8 cellular contexts compared by ENCODE assay signal in the genomic region with DNA sequence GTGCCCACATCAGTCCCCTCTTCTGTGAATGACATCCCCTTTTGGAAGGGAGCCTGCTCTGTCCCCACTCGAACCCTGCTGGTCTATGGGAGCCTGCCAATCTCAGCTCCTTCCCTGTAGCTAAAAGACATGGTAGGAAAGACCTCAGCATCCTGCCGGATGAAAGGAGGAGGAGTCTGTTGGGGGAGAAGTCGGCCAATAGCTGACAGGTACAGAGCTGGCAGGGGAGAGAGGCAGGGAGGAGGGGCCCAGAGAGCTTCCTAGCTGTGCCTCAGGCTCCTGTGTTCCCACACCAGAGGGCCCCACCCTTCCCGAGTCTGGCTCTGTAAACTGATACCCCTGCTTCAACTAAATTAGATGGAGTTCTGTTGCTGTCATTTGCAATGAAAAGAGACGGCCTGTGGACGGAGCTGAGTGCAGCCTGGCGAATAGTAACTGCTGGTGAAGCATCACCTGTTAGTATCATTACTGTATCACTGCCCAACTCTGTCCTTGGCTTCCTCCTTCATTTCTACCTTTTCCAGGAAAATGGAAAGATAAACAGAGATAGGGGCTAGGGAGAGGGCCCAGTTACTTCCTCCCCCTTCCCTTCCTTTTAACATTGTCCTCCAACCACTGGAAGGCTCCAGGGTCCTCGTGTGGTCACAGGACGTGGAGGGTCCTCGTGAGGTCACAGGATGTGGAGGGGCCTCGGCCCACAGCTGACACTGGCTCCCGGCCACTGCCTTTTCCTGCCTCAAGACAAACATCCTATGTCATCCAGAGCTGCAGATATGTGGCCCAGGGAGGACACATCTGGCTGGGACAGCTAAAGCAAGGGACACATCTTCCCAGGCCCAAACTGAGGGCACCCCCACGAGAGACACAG. TPM values are rescaled to one million over a fixed set of nuclear protein-coding genes. Genes with fewer than 3 reads are reported as not detected.
DNase-seq lines count a peak whose midpoint lies in the region; ATAC-seq and TF ChIP-seq lines count a peak whose summit lies in the region.

No MANE protein-coding gene starts in this region.

- no peak overlapping the region for H3K4me3 ChIP-seq in HAP-1
- no peak overlapping the region for H3K4me3 ChIP-seq in endocrine pancreas (ENCODE audit: control insufficient read depth, insufficient read depth, low read length)
- H3K4me3 ChIP-seq in ovary: no peak overlapping the region
- no peak overlapping the region for H3K4me3 ChIP-seq in CD8-positive, alpha-beta memory T cell (ENCODE audit: low read length)

- H3K9me3 ChIP-seq in HAP-1: no peaks in the 10 kb centered on the region
- H3K9me3 ChIP-seq in endocrine pancreas (ENCODE audit: control insufficient read depth, low read length): no peaks in the 10 kb centered on the region
- no peaks in the 10 kb centered on the region for H3K9me3 ChIP-seq in ovary
- no peaks in the 10 kb centered on the region for H3K9me3 ChIP-seq in CD8-positive, alpha-beta memory T cell (ENCODE audit: low read length)

- H3K4me1 Mint-ChIP-seq in CD8-positive, alpha-beta memory T cell: no peaks in the 10 kb centered on the region

- in situ Hi-C loops in HAP-1 (cut with MboI; ENCODE audit: low sequenced_read_pairs): no loop called here

- no peak for TF ChIP-seq CTCF in ovary (IDR thresholded peaks at IDR 0.05)

- 36 to 39% (median 38%) methylated on average over 13 of the region's 13 CpGs for WGBS in ovary, 3 donors

- H3K9me3 Mint-ChIP-seq in CD8-positive, alpha-beta memory T cell: no peaks in the 10 kb centered on the region

- TF ChIP-seq EP300 in ovary (IDR thresholded peaks at IDR 0.05): no peak

- intact Hi-C loops in ovary (cut with DNase I): no loop called here

- peaks cover 51% of the 10 kb centered on the region for H3K4me1 ChIP-seq in HAP-1
- H3K4me1 ChIP-seq in endocrine pancreas (ENCODE audit: control insufficient read depth, insufficient read depth, low read length): no peaks in the 10 kb centered on the region
- H3K4me1 ChIP-seq in ovary (ENCODE audit: insufficient read depth): peaks cover 41% of the 10 kb centered on the region
- H3K4me1 ChIP-seq in CD8-positive, alpha-beta memory T cell (ENCODE audit: insufficient read depth, low read length): no peaks in the 10 kb centered on the region

- H3K36me3 Mint-ChIP-seq in CD8-positive, alpha-beta memory T cell: peaks cover 0 to 2% (median 0%) of the 10 kb centered on the region in 3 donors

- H3K36me3 ChIP-seq in HAP-1 (replicated peaks) (no peaks in the 10 kb centered on the region; the same call in 1 of the 2 replicates), endocrine pancreas (ENCODE audit: control insufficient read depth, insufficient read depth, low read length) (no peaks in the 10 kb centered on the region), ovary (no peaks in the 10 kb centered on the region)
- H3K36me3 ChIP-seq in CD8-positive, alpha-beta memory T cell (ENCODE audit: insufficient read depth, low read length): no peaks in the 10 kb centered on the region

- H3K9ac ChIP-seq in endocrine pancreas (ENCODE audit: control insufficient read depth, insufficient read depth, low read length): peak overlapping the region; percentile 23

- no peak for TF ChIP-seq POLR2A in ovary (IDR thresholded peaks at IDR 0.05)

- H3K27ac Mint-ChIP-seq in CD8-positive, alpha-beta memory T cell: peak overlapping the region in 2 of 8 donors; percentile 61 to 70

- no peak for ATAC-seq in GM18502 (IDR thresholded peaks at IDR 0.05; ENCODE audit: poor library complexity, unreplicated experiment)

- CTCF ChIA-PET in CD8-positive, alpha-beta memory T cell (lab: Charles Lee): interaction anchor here (1.4 kb wide), 1 partner anchor 85 kb away, joined by 4 read pairs; no protein-coding TSS in a partner anchor

- DNase-seq in HAP-1 (ENCODE audit: low spot score in 2 of 2): peak; percentile 90 to 92
- DNase-seq in NCI-H524 treated with DMSO at 0.1 percent for 48 hours (lab: John Stamatoyannopoulos, UW): peak; percentile 47
- DNase-seq in ovary: peak in 3 of 5 donors; percentile 38 to 56 (median 42)
- DNase-seq in HK-2 (ENCODE audit: unreplicated experiment): no peak
- no peak for DNase-seq in CD8-positive, alpha-beta memory T cell
- no peak for DNase-seq in activated naive CD4-positive, alpha-beta T cell treated with Interleukin-2 at 50 U/mL for 16 hours

- H3K27me3 Mint-ChIP-seq in CD8-positive, alpha-beta memory T cell: peaks cover 3 to 19% of the 10 kb centered on the region in 2 donors

- no peak overlapping the region for H3K4me3 Mint-ChIP-seq in CD8-positive, alpha-beta memory T cell

- POLR2A ChIA-PET in CD8-positive, alpha-beta memory T cell (lab: Charles Lee): interaction anchor here (0.7 kb wide), 1 partner anchor 195 kb away, joined by 3 read pairs; no protein-coding TSS in a partner anchor

- H3K27ac ChIP-seq in ovary: peak overlapping the region in 1 of 2 donors; percentile 4
- H3K27ac ChIP-seq in CD8-positive, alpha-beta memory T cell (ENCODE audit: low read depth, low read length): no peak overlapping the region

- H3K27me3 ChIP-seq in HAP-1 (ENCODE audit: low read depth) (no peaks in the 10 kb centered on the region), endocrine pancreas (ENCODE audit: control insufficient read depth, insufficient read depth, low read length) (no peaks in the 10 kb centered on the region), ovary (no peaks in the 10 kb centered on the region)
- H3K27me3 ChIP-seq in CD8-positive, alpha-beta memory T cell (ENCODE audit: insufficient read depth, low read length, poor library complexity, severe bottlenecking): no peaks in the 10 kb centered on the region

RNA-seq across cellular contexts. Expression of a gene that starts 15.1 kb away (rescaled TPM):
- 100 to 1,000 TPM; 119 to 322 (median 264) TPM for total RNA-seq in ovary
- 100 to 1,000 TPM; 256 to 445 TPM for polyA plus RNA-seq in ovary
- under 1 TPM in 1 of 2 experiments, not detected in 1; 0.11 TPM for total RNA-seq in CD8-positive, alpha-beta memory T cell
- not detected for polyA plus RNA-seq in CD8-positive, alpha-beta memory T cell

RNA-seq across cellular contexts. Expression of a gene that starts 36.8 kb away (rescaled TPM):
- total RNA-seq in ovary: 10 to 100 TPM in 5 of 7 donors, 1 to 10 TPM in 2; 3.2 to 23.1 (median 14.7) TPM
- polyA plus RNA-seq in ovary: 1 to 10 TPM; 1.7 to 5.0 TPM
- total RNA-seq in CD8-positive, alpha-beta memory T cell: 1 to 10 TPM; 5.4 to 8.0 TPM
- 67.9 TPM for polyA plus RNA-seq in CD8-positive, alpha-beta memory T cell

Comparison
In these comparisons a context has a peak if more than half of its experiments do, and no peak if none do; other contexts are left out.
1. DNase-seq: peak in HAP-1 (2 of 2), NCI-H524 treated with DMSO at 0.1 percent for 48 hours (single experiment) and ovary (3 of 5); none in HK-2 (single experiment), CD8-positive, alpha-beta memory T cell (0 of 5) and activated naive CD4-positive, alpha-beta T cell treated with Interleukin-2 at 50 U/mL for 16 hours (single experiment).
2. RNA of a gene that starts 15.1 kb away (total RNA-seq): 119 to 322 TPM in ovary; 0.11 TPM in CD8-positive, alpha-beta memory T cell; every median in the first group is over 100 times any median in the second.